Comparison of ENCODE assay signal across 21 cellular contexts in genomic region chr1:7407980-7408770, GRCh38.
A peak's percentile ranks its signal among the peaks of the same experiment; 100 is the strongest.
DNase-seq lines count a peak whose midpoint lies in the region; ATAC-seq, FAIRE-seq and TF ChIP-seq lines count a peak whose summit lies in the region.
"Had no signal": no experiment of that assay in that cellular context is flagged by ENCODE, and none has a peak within 500 bp of the region (broad histone marks: within the 10 kb centered on the region; RNA-seq: fewer than 3 reads in every experiment).

No MANE protein-coding gene starts in this region.

- no peaks in the 10 kb centered on the region for H3K9me3 ChIP-seq in right atrium auricular region
- no peaks in the 10 kb centered on the region for H3K9me3 ChIP-seq in vagina
- no peaks in the 10 kb centered on the region for H3K9me3 ChIP-seq in esophagus squamous epithelium
- H3K9me3 ChIP-seq: prostate gland had no signal

- TF ChIP-seq CTCF in right atrium auricular region (IDR thresholded peaks at IDR 0.05) (no peak), bronchial epithelial cell (IDR thresholded peaks at IDR 0.05; ENCODE audit: insufficient read depth, low read length, severe bottlenecking) (no peak), vagina (IDR thresholded peaks at IDR 0.05) (no peak), esophagus squamous epithelium (IDR thresholded peaks at IDR 0.05) (no peak)

- H3K36me3 ChIP-seq in right atrium auricular region (no peaks in the 10 kb centered on the region), bronchial epithelial cell (ENCODE audit: control insufficient read depth, insufficient read depth, low read length) (no peaks in the 10 kb centered on the region), vagina (no peaks in the 10 kb centered on the region), esophagus squamous epithelium (no peaks in the 10 kb centered on the region)
- H3K36me3 ChIP-seq: prostate gland had no signal

- no peaks in the 10 kb centered on the region for H3K27me3 ChIP-seq in right atrium auricular region
- H3K27me3 ChIP-seq in bronchial epithelial cell (ENCODE audit: control insufficient read depth, insufficient read depth, low read length): no peaks in the 10 kb centered on the region
- H3K27me3 ChIP-seq in vagina: no peaks in the 10 kb centered on the region
- peaks cover 0 to 21% (median 0%) of the 10 kb centered on the region in 4 donors for H3K27me3 ChIP-seq in esophagus squamous epithelium
- H3K27me3 ChIP-seq: hepatocyte had no signal

- no peak overlapping the region for H3K4me3 ChIP-seq in right atrium auricular region
- H3K4me3 ChIP-seq in bronchial epithelial cell (ENCODE audit: low read depth, low read length): no peak overlapping the region
- H3K4me3 ChIP-seq in vagina: no peak overlapping the region
- H3K4me3 ChIP-seq in esophagus squamous epithelium: no peak overlapping the region
- H3K4me3 ChIP-seq: hepatocyte, prostate gland, smooth muscle cell had no signal

- TF ChIP-seq POLR2A in vagina (IDR thresholded peaks at IDR 0.05): no peak
- TF ChIP-seq POLR2A in esophagus squamous epithelium (IDR thresholded peaks at IDR 0.05): no peak

- intact Hi-C loops in left cardiac atrium (cut with DNase I) (no loop called here), vagina (cut with DNase I) (no loop called here), esophagus squamous epithelium (cut with DNase I) (no loop called here), sciatic nerve (cut with DNase I) (no loop called here)

- WGBS in esophagus squamous epithelium, 2 donors: 81 to 92% methylated on average over 7 to 9 of the region's 23 CpGs

- peak; percentile 55 for FAIRE-seq in bronchial epithelial cell (lab: Jason Lieb, UNC)
- FAIRE-seq: islet of Langerhans had no signal

- H3K4me1 ChIP-seq in right atrium auricular region (no peaks in the 10 kb centered on the region), vagina (no peaks in the 10 kb centered on the region), esophagus squamous epithelium (no peaks in the 10 kb centered on the region)
- H3K4me1 ChIP-seq: prostate gland had no signal

- no peak overlapping the region for H3K27ac ChIP-seq in right atrium auricular region
- H3K27ac ChIP-seq in vagina: no peak overlapping the region
- H3K27ac ChIP-seq in esophagus squamous epithelium: no peak overlapping the region
- H3K27ac ChIP-seq: hepatocyte, prostate gland had no signal

- no peak for ATAC-seq in left cardiac atrium
- ATAC-seq in HG02610 (IDR thresholded peaks at IDR 0.05; ENCODE audit: unreplicated experiment): no peak
- ATAC-seq in sciatic nerve: no peak
- ATAC-seq: CD8-positive, alpha-beta T cell; naive thymus-derived CD8-positive, alpha-beta T cell had no signal

- DNase-seq in right atrium auricular region (ENCODE audit: low spot score) (peak; percentile 55), left cardiac atrium (no peak), bronchial epithelial cell (ENCODE audit: low read depth) (no peak), mucosa of gallbladder (ENCODE audit: low spot score) (peak; percentile 8), vagina (ENCODE audit: extremely low spot score in 2 of 2) (peak; percentile 67 to 77), esophagus squamous epithelium (lab: John Stamatoyannopoulos, UW) (no peak), sciatic nerve (ENCODE audit: low spot score) (no peak)
- DNase-seq: activated CD4-positive, alpha-beta T cell treated with anti-CD3 and anti-CD28 coated beads, Interleukin-2, amount 50 U/mL, for 1 hour; activated naive CD8-positive, alpha-beta T cell treated with anti-CD3 and anti-CD28 coated beads for 36 hours; foreskin fibroblast; KBM-7; NCI-H1930; SHP77; stimulated activated CD4-positive, alpha-beta T cell treated with anti-CD3 and anti-CD28 coated beads, Interleukin-4, amount 100 ng/mL, for 24 hours had no signal

Comparison
In these comparisons a context has a peak if more than half of its experiments do, and no peak if none do; other contexts are left out.
1. DNase-seq: peak in right atrium auricular region (single experiment), mucosa of gallbladder (single experiment) and vagina (2 of 2); none in left cardiac atrium (single experiment), bronchial epithelial cell (single experiment), esophagus squamous epithelium (single experiment) and sciatic nerve (single experiment).